Comparison of ENCODE assay signal across 8 cellular contexts in the genomic region with DNA sequence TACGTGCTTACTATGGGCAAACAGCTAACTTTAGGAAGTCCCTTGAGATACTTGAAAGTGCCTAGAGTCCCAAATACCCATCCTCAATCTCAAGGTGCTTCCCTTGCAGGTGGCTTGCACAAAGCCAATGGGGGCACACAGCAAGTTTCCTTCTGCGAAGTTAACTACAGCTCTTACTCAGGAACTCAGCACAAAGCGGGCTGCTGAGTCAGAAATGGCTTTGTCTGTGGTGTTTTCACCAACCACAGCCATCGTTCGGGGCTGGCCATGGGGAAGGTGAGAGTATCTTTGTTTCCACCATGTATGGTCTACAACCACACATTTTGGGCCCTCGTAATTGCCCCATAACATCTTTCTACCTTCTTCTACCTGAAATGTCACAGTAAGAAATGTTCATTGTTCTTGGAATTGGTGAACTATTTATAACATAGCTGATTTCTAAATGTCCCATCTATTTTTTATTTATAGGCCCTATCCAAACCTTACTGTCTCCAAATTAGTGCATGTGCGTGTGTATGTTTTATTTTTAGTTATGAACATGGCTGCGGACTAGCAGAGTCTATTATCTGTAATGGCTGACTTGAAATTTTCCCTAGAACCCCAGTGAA.
DNase-seq lines count a peak whose midpoint lies in the region; ATAC-seq lines count a peak whose summit lies in the region.

No MANE protein-coding gene starts in this region.

- H3K27me3 Mint-ChIP-seq in stimulated activated naive B cell treated with anti-CD40 and anti-IgM and Interleukin-4, amounts not matched to agents 10 μg/mL and 1 μg/mL and 100 μg/mL, for 72 hours = peaks cover 0 to 12% of the 10 kb centered on the region in 2 donors

- DNase-seq in NK-92 treated with Interleukin-12 subunit alpha and Interleukin-12 subunit beta, amount 100 ng/mL, for 24 hours (lab: John Stamatoyannopoulos, UW) = peak; percentile 52
- DNase-seq in NK-92 (lab: John Stamatoyannopoulos, UW; ENCODE audit: unreplicated experiment) = no peak
- DNase-seq in activated T-helper 1 cell treated with Interleukin-2 at 50 U/mL for 16 hours (ENCODE audit: low read depth) = peak; percentile 5
- peak; percentile 83 for DNase-seq in stimulated activated naive B cell treated with anti-CD40 and anti-IgM and Interleukin-4, amounts not matched to agents 10 μg/mL and 1 μg/mL and 100 μg/mL, for 72 hours
- no peak for DNase-seq in amniotic stem cell (lab: John Stamatoyannopoulos, UW)
- no peak for DNase-seq in DMS153 treated with DMSO at 0.1 percent for 48 hours (lab: John Stamatoyannopoulos, UW; ENCODE audit: unreplicated experiment)
- no peak for DNase-seq in NCI-H2171 (lab: John Stamatoyannopoulos, UW)

- peak; percentile 75 for ATAC-seq in HG03280 (IDR thresholded peaks at IDR 0.05; ENCODE audit: unreplicated experiment)
- peak; percentile 84 to 87 for ATAC-seq in stimulated activated naive B cell treated with anti-CD40 and anti-IgM and Interleukin-4, amounts not matched to agents 10 μg/mL and 1 μg/mL and 100 μg/mL, for 72 hours (replicated peaks)

- peaks cover 0 to 4% of the 10 kb centered on the region in 2 donors for H3K36me3 Mint-ChIP-seq in stimulated activated naive B cell treated with anti-CD40 and anti-IgM and Interleukin-4, amounts not matched to agents 10 μg/mL and 1 μg/mL and 100 μg/mL, for 72 hours

- no peaks in the 10 kb centered on the region for H3K9me3 Mint-ChIP-seq in stimulated activated naive B cell treated with anti-CD40 and anti-IgM and Interleukin-4, amounts not matched to agents 10 μg/mL and 1 μg/mL and 100 μg/mL, for 72 hours

- peaks cover 36 to 48% of the 10 kb centered on the region in 2 donors for H3K4me1 Mint-ChIP-seq in stimulated activated naive B cell treated with anti-CD40 and anti-IgM and Interleukin-4, amounts not matched to agents 10 μg/mL and 1 μg/mL and 100 μg/mL, for 72 hours

- H3K4me3 Mint-ChIP-seq in stimulated activated naive B cell treated with anti-CD40 and anti-IgM and Interleukin-4, amounts not matched to agents 10 μg/mL and 1 μg/mL and 100 μg/mL, for 72 hours = no peak overlapping the region

- peak overlapping the region; percentile 93 for H3K27ac Mint-ChIP-seq in stimulated activated naive B cell treated with anti-CD40 and anti-IgM and Interleukin-4, amounts not matched to agents 10 μg/mL and 1 μg/mL and 100 μg/mL, for 72 hours

Comparison
In these comparisons a context has a peak if more than half of its experiments do, and no peak if none do; other contexts are left out.
1. DNase-seq: peak in NK-92 treated with Interleukin-12 subunit alpha and Interleukin-12 subunit beta, amount 100 ng/mL, for 24 hours (single experiment), activated T-helper 1 cell treated with Interleukin-2 at 50 U/mL for 16 hours (single experiment) and stimulated activated naive B cell treated with anti-CD40 and anti-IgM and Interleukin-4, amounts not matched to agents 10 μg/mL and 1 μg/mL and 100 μg/mL, for 72 hours (single experiment); none in NK-92 (single experiment), amniotic stem cell (single experiment), DMS153 treated with DMSO at 0.1 percent for 48 hours (single experiment) and NCI-H2171 (single experiment).